20 cellular contexts compared by ENCODE assay signal in the genomic region with DNA sequence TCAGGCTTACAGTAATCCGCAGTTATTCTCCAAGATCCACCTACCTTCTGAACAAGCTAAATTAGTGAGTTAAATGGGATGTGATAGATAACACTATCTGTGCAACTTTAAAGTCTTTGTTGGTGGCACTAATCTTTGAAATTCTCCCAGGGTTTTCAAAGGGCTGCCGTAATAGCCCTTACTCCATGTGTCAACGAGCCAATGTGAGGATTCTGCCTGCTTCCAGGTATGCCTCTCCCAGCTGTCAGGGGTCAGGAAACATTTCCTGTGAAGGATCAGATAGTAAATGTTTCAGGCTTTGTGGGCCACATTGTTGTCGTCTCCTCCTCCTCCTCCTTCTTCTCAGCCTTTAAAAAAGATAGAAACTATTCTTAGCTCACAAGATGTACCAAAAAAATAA. TPM values are rescaled to one million over a fixed set of nuclear protein-coding genes. Genes with fewer than 3 reads are reported as not detected.
DNase-seq lines count a peak whose midpoint lies in the region; ATAC-seq and TF ChIP-seq lines count a peak whose summit lies in the region.
"Had no signal": no experiment of that assay in that cellular context is flagged by ENCODE, and none has a peak within 500 bp of the region (broad histone marks: within the 10 kb centered on the region; RNA-seq: fewer than 3 reads in every experiment).

No MANE protein-coding gene starts in this region.

- 11 to 63% methylated on average over 2 to 4 of the region's 4 CpGs for WGBS in endodermal cell (ENCODE audit: insufficient coverage in 1 of 2, insufficient read length in 1 of 2), 2 experiments

- no peaks in the 10 kb centered on the region for H3K27me3 Mint-ChIP-seq in WTC11 (ENCODE audit: low read depth)
- peaks cover 47% of the 10 kb centered on the region for H3K27me3 Mint-ChIP-seq in endodermal cell (ENCODE audit: insufficient read depth)
- peaks cover 37% of the 10 kb centered on the region for H3K27me3 Mint-ChIP-seq in neural crest cell (ENCODE audit: low read depth)

- H3K27me3 ChIP-seq in endodermal cell (ENCODE audit: control insufficient read depth, insufficient read depth, low read length, poor library complexity, severe bottlenecking): peaks cover 32% of the 10 kb centered on the region
- H3K27me3 ChIP-seq: BLaER1 treated with 17β-estradiol and CSF1 and Interleukin-3, amounts not matched to agents 10 nM and 100 nM had no signal

- H3K36me3 Mint-ChIP-seq in WTC11: no peaks in the 10 kb centered on the region
- H3K36me3 Mint-ChIP-seq in endodermal cell (ENCODE audit: low read depth): no peaks in the 10 kb centered on the region
- peaks cover under 1% of the 10 kb centered on the region for H3K36me3 Mint-ChIP-seq in neural crest cell (ENCODE audit: low read depth)
- H3K36me3 Mint-ChIP-seq: CD8-positive, alpha-beta T cell had no signal

- H3K27ac ChIP-seq in endodermal cell (ENCODE audit: low read depth, low read length): no peak overlapping the region
- H3K27ac ChIP-seq: 22Rv1; A549; BLaER1 treated with 17β-estradiol and CSF1 and Interleukin-3, amounts not matched to agents 10 nM and 100 nM; C4-2B had no signal

- H3K4me3 Mint-ChIP-seq in WTC11 (no peak overlapping the region), endodermal cell (no peak overlapping the region), neural crest cell (no peak overlapping the region)
- H3K4me3 Mint-ChIP-seq: B cell; CD4-positive, alpha-beta T cell; CD8-positive, alpha-beta T cell had no signal

- H3K4me3 ChIP-seq in endodermal cell (ENCODE audit: low read length): peak overlapping the region; percentile 54
- H3K4me3 ChIP-seq: A549; BLaER1 treated with 17β-estradiol and CSF1 and Interleukin-3, amounts not matched to agents 10 nM and 100 nM had no signal

- H3K9me3 Mint-ChIP-seq in WTC11 (no peaks in the 10 kb centered on the region), endodermal cell (peaks cover 5% of the 10 kb centered on the region), neural crest cell (peaks cover 4% of the 10 kb centered on the region)
- H3K9me3 Mint-ChIP-seq: CD4-positive, alpha-beta T cell; CD8-positive, alpha-beta T cell had no signal

- intact Hi-C loops in sciatic nerve (cut with DNase I): no loop called here

- 0 out of 2 replicates have a peak overlapping the region, but pooled peaks have one; percentile 3 for H3K27ac Mint-ChIP-seq in WTC11
- no peak overlapping the region for H3K27ac Mint-ChIP-seq in endodermal cell
- H3K27ac Mint-ChIP-seq in neural crest cell (ENCODE audit: unreplicated experiment): peak overlapping the region; percentile 11
- H3K27ac Mint-ChIP-seq: B cell; CD4-positive, alpha-beta T cell; CD8-positive, alpha-beta T cell had no signal

- POLR2A ChIA-PET in WTC11 (lab: Charles Lee): interaction anchor here (1.1 kb wide), 1 partner anchor 331 kb away, joined by 3 read pairs; no protein-coding TSS in a partner anchor

- DNase-seq in NCI-H82 (lab: John Stamatoyannopoulos, UW) (peak; percentile 43), NCI-H82 treated with DMSO at 0.1 percent for 48 hours (lab: John Stamatoyannopoulos, UW; ENCODE audit: unreplicated experiment) (no peak), WTC11 (ENCODE audit: low spot score) (no peak), endodermal cell (peak; percentile 84), neural crest cell (ENCODE audit: low read depth, low spot score) (no peak), sciatic nerve (ENCODE audit: low spot score) (no peak), OCI-M1 (lab: John Stamatoyannopoulos, UW) (no peak)
- DNase-seq: AML-193; Caco-2; Calu3; CD4-positive, alpha-beta T cell; CD8-positive, alpha-beta T cell; DMS79 treated with DMSO at 0.1 percent for 48 hours; GF-D8 had no signal

- CTCF ChIA-PET in WTC11 (lab: Charles Lee): interaction anchor here (0.6 to 3.8 kb wide), 9 partner anchors 11 to 330 kb away, joined by 3 to 15 read pairs (median 4); a partner anchor contains a TSS

- H3K4me1 ChIP-seq in endodermal cell (ENCODE audit: control insufficient read depth, insufficient read depth, low read length): peaks cover 10% of the 10 kb centered on the region
- H3K4me1 ChIP-seq: A549; BLaER1 treated with 17β-estradiol and CSF1 and Interleukin-3, amounts not matched to agents 10 nM and 100 nM; Caco-2 had no signal

- peaks cover 6% of the 10 kb centered on the region for H3K4me1 Mint-ChIP-seq in WTC11
- H3K4me1 Mint-ChIP-seq in endodermal cell: peaks cover 24% of the 10 kb centered on the region
- no peaks in the 10 kb centered on the region for H3K4me1 Mint-ChIP-seq in neural crest cell
- H3K4me1 Mint-ChIP-seq: B cell had no signal

- no peak for TF ChIP-seq CTCF in WTC11 (IDR thresholded peaks at IDR 0.05)
- no peak for TF ChIP-seq CTCF in endodermal cell (conservative IDR thresholded peaks at IDR 0.05)
- no peak for TF ChIP-seq CTCF in neural crest cell (conservative IDR thresholded peaks at IDR 0.05)

- no peak overlapping the region for H3K9ac ChIP-seq in endodermal cell (ENCODE audit: extremely low read depth, low read length, poor library complexity, severe bottlenecking)
- H3K9ac ChIP-seq: BLaER1 treated with 17β-estradiol and CSF1 and Interleukin-3, amounts not matched to agents 10 nM and 100 nM had no signal

- peak; percentile 57 for ATAC-seq in WTC11
- ATAC-seq in HG03571 (IDR thresholded peaks at IDR 0.05; ENCODE audit: unreplicated experiment): no peak
- ATAC-seq in sciatic nerve: no peak
- ATAC-seq: A549; CD8-positive, alpha-beta T cell had no signal

- H3K9me3 ChIP-seq in endodermal cell (ENCODE audit: control insufficient read depth, low read length): peaks cover 8% of the 10 kb centered on the region
- H3K9me3 ChIP-seq: A549; BLaER1 treated with 17β-estradiol and CSF1 and Interleukin-3, amounts not matched to agents 10 nM and 100 nM; Caco-2 had no signal

- no peaks in the 10 kb centered on the region for H3K36me3 ChIP-seq in endodermal cell (ENCODE audit: control insufficient read depth, insufficient read depth, low read length)
- H3K36me3 ChIP-seq: BLaER1 treated with 17β-estradiol and CSF1 and Interleukin-3, amounts not matched to agents 10 nM and 100 nM had no signal

TF ChIP-seq in WTC11, 78 proteins besides CTCF, POLR2A, EP300 and RAD21 (continues in another document):
- TF ChIP-seq NR3C1 (CRISPR knock-in tag; conservative IDR thresholded peaks at IDR 0.05; ENCODE audit: low read depth) (no peak), FOXK1 (CRISPR knock-in tag; IDR thresholded peaks at IDR 0.05) (no peak), ZNF263 (CRISPR knock-in tag; IDR thresholded peaks at IDR 0.05; ENCODE audit: low read depth) (no peak), NFE2L1 (CRISPR knock-in tag; IDR thresholded peaks at IDR 0.05) (no peak)
- TF ChIP-seq, protein P1, sequence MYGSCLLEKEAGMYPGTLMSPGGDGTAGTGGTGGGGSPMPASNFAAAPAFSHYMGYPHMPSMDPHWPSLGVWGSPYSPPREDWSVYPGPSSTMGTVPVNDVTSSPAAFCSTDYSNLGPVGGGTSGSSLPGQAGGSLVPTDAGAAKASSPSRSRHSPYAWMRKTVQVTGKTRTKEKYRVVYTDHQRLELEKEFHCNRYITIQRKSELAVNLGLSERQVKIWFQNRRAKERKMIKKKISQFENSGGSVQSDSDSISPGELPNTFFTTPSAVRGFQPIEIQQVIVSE (CRISPR knock-in tag; IDR thresholded peaks at IDR 0.05; ENCODE audit: borderline replicate concordance): no peak
- TF ChIP-seq, protein P2, sequence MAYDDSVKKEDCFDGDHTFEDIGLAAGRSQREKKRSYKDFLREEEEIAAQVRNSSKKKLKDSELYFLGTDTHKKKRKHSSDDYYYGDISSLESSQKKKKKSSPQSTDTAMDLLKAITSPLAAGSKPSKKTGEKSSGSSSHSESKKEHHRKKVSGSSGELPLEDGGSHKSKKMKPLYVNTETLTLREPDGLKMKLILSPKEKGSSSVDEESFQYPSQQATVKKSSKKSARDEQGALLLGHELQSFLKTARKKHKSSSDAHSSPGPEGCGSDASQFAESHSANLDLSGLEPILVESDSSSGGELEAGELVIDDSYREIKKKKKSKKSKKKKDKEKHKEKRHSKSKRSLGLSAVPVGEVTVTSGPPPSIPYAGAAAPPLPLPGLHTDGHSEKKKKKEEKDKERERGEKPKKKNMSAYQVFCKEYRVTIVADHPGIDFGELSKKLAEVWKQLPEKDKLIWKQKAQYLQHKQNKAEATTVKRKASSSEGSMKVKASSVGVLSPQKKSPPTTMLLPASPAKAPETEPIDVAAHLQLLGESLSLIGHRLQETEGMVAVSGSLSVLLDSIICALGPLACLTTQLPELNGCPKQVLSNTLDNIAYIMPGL (CRISPR knock-in tag; IDR thresholded peaks at IDR 0.05): no peak
- TF ChIP-seq, protein P3, sequence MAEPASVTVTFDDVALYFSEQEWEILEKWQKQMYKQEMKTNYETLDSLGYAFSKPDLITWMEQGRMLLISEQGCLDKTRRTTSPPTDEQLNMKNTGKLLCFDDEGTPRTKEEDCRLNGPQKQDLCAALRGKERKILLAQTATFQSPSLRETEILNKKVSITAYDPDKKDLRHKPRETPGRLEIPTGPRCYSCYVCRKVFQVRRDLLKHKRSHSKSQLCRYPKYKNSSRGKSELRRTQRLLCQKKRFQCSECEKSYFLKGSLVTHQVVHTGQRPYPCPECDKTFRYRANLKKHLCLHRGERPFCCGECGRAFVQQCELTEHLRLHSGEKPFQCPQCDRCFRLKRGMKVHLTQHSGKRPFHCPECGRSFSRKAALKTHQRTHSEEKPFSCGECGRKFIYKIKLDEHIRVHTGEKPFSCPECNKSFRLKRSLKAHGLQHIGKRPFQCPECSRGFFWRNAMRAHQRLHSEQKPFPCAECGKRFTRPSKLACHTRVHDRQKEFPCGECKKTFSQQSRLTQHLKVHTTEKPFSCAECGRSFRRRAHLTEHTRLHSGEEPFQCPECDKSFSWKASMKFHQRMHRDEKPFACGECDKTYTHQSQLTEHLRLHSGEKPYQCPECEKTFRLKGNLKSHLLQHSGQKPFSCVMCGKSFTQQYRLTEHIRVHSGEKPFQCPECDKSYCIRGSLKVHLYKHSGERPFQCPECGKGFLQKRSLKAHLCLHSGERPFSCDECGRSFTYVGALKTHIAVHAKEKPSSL (CRISPR knock-in tag; conservative IDR thresholded peaks at IDR 0.05): no peak
- TF ChIP-seq, protein P4, sequence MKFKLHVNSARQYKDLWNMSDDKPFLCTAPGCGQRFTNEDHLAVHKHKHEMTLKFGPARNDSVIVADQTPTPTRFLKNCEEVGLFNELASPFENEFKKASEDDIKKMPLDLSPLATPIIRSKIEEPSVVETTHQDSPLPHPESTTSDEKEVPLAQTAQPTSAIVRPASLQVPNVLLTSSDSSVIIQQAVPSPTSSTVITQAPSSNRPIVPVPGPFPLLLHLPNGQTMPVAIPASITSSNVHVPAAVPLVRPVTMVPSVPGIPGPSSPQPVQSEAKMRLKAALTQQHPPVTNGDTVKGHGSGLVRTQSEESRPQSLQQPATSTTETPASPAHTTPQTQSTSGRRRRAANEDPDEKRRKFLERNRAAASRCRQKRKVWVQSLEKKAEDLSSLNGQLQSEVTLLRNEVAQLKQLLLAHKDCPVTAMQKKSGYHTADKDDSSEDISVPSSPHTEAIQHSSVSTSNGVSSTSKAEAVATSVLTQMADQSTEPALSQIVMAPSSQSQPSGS (CRISPR knock-in tag; IDR thresholded peaks at IDR 0.05; ENCODE audit: borderline replicate concordance, low read depth): no peak

RNA-seq across cellular contexts. Expression of a gene that starts 20.2 kb away (rescaled TPM):
- total RNA-seq in WTC11 (2021): 10.0 to 13.6 TPM (median 11.8 TPM) in 3 replicates
- 1 to 10 TPM; 4.5 to 5.6 TPM for total RNA-seq in endodermal cell
- 0.85 TPM for polyA plus RNA-seq in endodermal cell (2013, experiment 1 of 2)
- 0.66 TPM for polyA plus RNA-seq in endodermal cell (2013, experiment 2 of 2)
- 0.41 and 1.2 TPM in 2 replicates for total RNA-seq in neural crest cell
- total RNA-seq in sciatic nerve: 2.7 TPM

Comparison
In these comparisons a context has a peak if more than half of its experiments do, and no peak if none do; other contexts are left out.
1. DNase-seq: peak in NCI-H82 (single experiment) and endodermal cell (single experiment); none in NCI-H82 treated with DMSO at 0.1 percent for 48 hours (single experiment), WTC11 (single experiment), neural crest cell (single experiment), sciatic nerve (single experiment) and OCI-M1 (single experiment).